In the genomic region with DNA sequence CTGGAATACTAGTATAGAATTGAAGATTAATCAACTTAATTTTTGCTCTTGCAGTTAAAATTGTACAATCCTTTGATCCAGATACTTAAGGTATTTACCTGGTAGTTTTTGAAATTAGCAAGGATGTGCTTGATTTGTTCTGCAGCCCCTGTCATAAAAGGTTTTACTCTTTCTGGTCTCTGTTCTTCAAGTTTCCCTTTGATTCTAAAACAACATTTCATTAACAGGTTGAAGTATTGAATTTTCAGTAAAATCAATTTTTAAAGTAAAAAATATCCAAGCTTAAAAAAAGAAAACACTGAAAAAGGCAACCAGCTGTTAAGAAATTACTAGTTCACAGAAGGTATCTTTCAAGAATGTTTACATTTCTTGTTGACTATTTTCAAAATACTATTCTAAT, we compare ENCODE assay signal across 9 cellular contexts. TPM values are rescaled to one million over a fixed set of nuclear protein-coding genes. Genes with fewer than 3 reads are reported as not detected.
A peak's percentile ranks its signal among the peaks of the same experiment; 100 is the strongest.
DNase-seq lines count a peak whose midpoint lies in the region; ATAC-seq, FAIRE-seq and TF ChIP-seq lines count a peak whose summit lies in the region.
"Had no signal": no experiment of that assay in that cellular context is flagged by ENCODE, and none has a peak within 500 bp of the region (broad histone marks: within the 10 kb centered on the region; RNA-seq: fewer than 3 reads in every experiment).

No MANE protein-coding gene starts in this region.

- no peaks in the 10 kb centered on the region for H3K27me3 Mint-ChIP-seq in activated CD4-positive, alpha-beta T cell treated with anti-CD3 and anti-CD28 coated beads for 36 hours
- peaks cover 3% of the 10 kb centered on the region for H3K27me3 Mint-ChIP-seq in activated naive CD8-positive, alpha-beta T cell treated with anti-CD3 and anti-CD28 coated beads for 36 hours

- H3K36me3 ChIP-seq in keratinocyte (ENCODE audit: control insufficient read depth in 2 of 2, extremely low read depth in 1 of 2, insufficient read depth in 2 of 2, low read length in 2 of 2) (peaks cover 30 to 53% of the 10 kb centered on the region in 2 experiments), stomach smooth muscle (ENCODE audit: control insufficient read depth in 2 of 2, insufficient read depth in 2 of 2, low read length in 2 of 2) (peaks cover 35 to 55% of the 10 kb centered on the region in 2 donors)

- H3K27ac ChIP-seq in keratinocyte (ENCODE audit: control insufficient read depth, insufficient read depth, low read length), result peak overlapping the region; percentile 93
- H3K27ac ChIP-seq in stomach smooth muscle (ENCODE audit: low read length), result peak overlapping the region; percentile 100

- peaks cover 60% of the 10 kb centered on the region for H3K4me1 Mint-ChIP-seq in activated CD4-positive, alpha-beta T cell treated with anti-CD3 and anti-CD28 coated beads for 36 hours
- H3K4me1 Mint-ChIP-seq in activated naive CD8-positive, alpha-beta T cell treated with anti-CD3 and anti-CD28 coated beads for 36 hours, result peaks cover 51% of the 10 kb centered on the region

- FAIRE-seq in keratinocyte (lab: Jason Lieb, UNC), result no peak

- peak overlapping the region; percentile 99 for H3K27ac Mint-ChIP-seq in activated CD4-positive, alpha-beta T cell treated with anti-CD3 and anti-CD28 coated beads for 36 hours
- H3K27ac Mint-ChIP-seq in activated naive CD8-positive, alpha-beta T cell treated with anti-CD3 and anti-CD28 coated beads for 36 hours, result peak overlapping the region; percentile 99

- dilution Hi-C loops in keratinocyte (cut with MboI; ENCODE audit: extremely low pct_ligation_motif_present, low sequenced_read_pairs), result no loop called here

- H3K9me3 Mint-ChIP-seq in activated CD4-positive, alpha-beta T cell treated with anti-CD3 and anti-CD28 coated beads for 36 hours (ENCODE audit: low read depth), result no peaks in the 10 kb centered on the region
- H3K9me3 Mint-ChIP-seq in activated naive CD8-positive, alpha-beta T cell treated with anti-CD3 and anti-CD28 coated beads for 36 hours, result no peaks in the 10 kb centered on the region

- no peak overlapping the region for H2AFZ ChIP-seq in keratinocyte (ENCODE audit: control insufficient read depth, low read length)

- H3K36me3 Mint-ChIP-seq in activated CD4-positive, alpha-beta T cell treated with anti-CD3 and anti-CD28 coated beads for 36 hours (ENCODE audit: low read depth), result peaks cover 70% of the 10 kb centered on the region
- peaks cover 67% of the 10 kb centered on the region for H3K36me3 Mint-ChIP-seq in activated naive CD8-positive, alpha-beta T cell treated with anti-CD3 and anti-CD28 coated beads for 36 hours

- peaks cover 66% of the 10 kb centered on the region for H3K79me2 ChIP-seq in keratinocyte (ENCODE audit: control insufficient read depth, insufficient read depth, low read length)

- peaks cover 54% of the 10 kb centered on the region for H3K4me1 ChIP-seq in keratinocyte (ENCODE audit: control insufficient read depth, extremely low read depth, insufficient read depth, low read length)
- H3K4me1 ChIP-seq in stomach smooth muscle (ENCODE audit: control insufficient read depth, insufficient read depth, low read length), result peaks cover 31% of the 10 kb centered on the region

- H3K4me3 ChIP-seq in keratinocyte (ENCODE audit: control insufficient read depth in 2 of 3, extremely low read depth in 1 of 3, insufficient read depth in 2 of 3, low read depth in 1 of 3, low read length in 3 of 3), result peak overlapping the region; percentile 88 to 93 (median 92)
- peak overlapping the region; percentile 70 to 86 for H3K4me3 ChIP-seq in stomach smooth muscle (ENCODE audit: low read length in 2 of 2)

- H3K4me3 Mint-ChIP-seq in activated CD4-positive, alpha-beta T cell treated with anti-CD3 and anti-CD28 coated beads for 36 hours, result peak overlapping the region; percentile 99
- H3K4me3 Mint-ChIP-seq in activated naive CD8-positive, alpha-beta T cell treated with anti-CD3 and anti-CD28 coated beads for 36 hours, result peak overlapping the region; percentile 99

- POLR2A ChIA-PET in activated CD4-positive, alpha-beta T cell treated with anti-CD3 and anti-CD28 coated beads for 36 hours (lab: Charles Lee), result no interaction called here

- TF ChIP-seq CTCF in keratinocyte (optimal IDR thresholded peaks at IDR 0.05 in 1 of 3, IDR thresholded peaks at IDR 0.05 in 1 of 3, conservative IDR thresholded peaks at IDR 0.05 in 1 of 3; ENCODE audit: extremely low read depth in 1 of 3, insufficient read depth in 2 of 3, low read length in 3 of 3), result no peak

- CTCF ChIA-PET in activated CD4-positive, alpha-beta T cell treated with anti-CD3 and anti-CD28 coated beads for 36 hours (lab: Charles Lee), result interaction anchor here (0.8 to 3.1 kb wide), 6 partner anchors 42 to 292 kb away, joined by 3 to 10 read pairs (median 4); partner anchors contain the start of genes COG3 and GTF2F2

- H3K9me3 ChIP-seq in keratinocyte (ENCODE audit: control insufficient read depth, low read depth, low read length) (no peaks in the 10 kb centered on the region), stomach smooth muscle (ENCODE audit: control insufficient read depth in 2 of 2, low read length in 2 of 2) (no peaks in the 10 kb centered on the region)

- H3K4me2 ChIP-seq in keratinocyte (ENCODE audit: control insufficient read depth, extremely low read depth, insufficient read depth, low read depth, low read length), result peak overlapping the region; percentile 85

- peaks cover 4% of the 10 kb centered on the region for H3K9me1 ChIP-seq in keratinocyte (ENCODE audit: control insufficient read depth, extremely low read depth, insufficient read depth, low read length)

- peaks cover 53% of the 10 kb centered on the region for H4K20me1 ChIP-seq in keratinocyte (ENCODE audit: control insufficient read depth, extremely low read depth, insufficient read depth, low read length)

- intact Hi-C loops in activated CD4-positive, alpha-beta T cell treated with anti-CD3 and anti-CD28 coated beads for 36 hours (cut with DNase I, micrococcal nuclease), result loop anchor here in 1 of 2 experiments (2.0 to 10.0 kb wide), 2 partner anchors 55 to 835 kb away; no protein-coding TSS in a partner anchor

- no peak for ATAC-seq in activated CD4-positive, alpha-beta T cell treated with anti-CD3 and anti-CD28 coated beads for 36 hours
- ATAC-seq in HG02759 (IDR thresholded peaks at IDR 0.05; ENCODE audit: unreplicated experiment) (no peak), GM18498 (IDR thresholded peaks at IDR 0.05; ENCODE audit: unreplicated experiment) (no peak)

- peak overlapping the region; percentile 97 for H3K9ac ChIP-seq in keratinocyte (ENCODE audit: control insufficient read depth, extremely low read depth, insufficient read depth, low read length)
- H3K9ac ChIP-seq in stomach smooth muscle (ENCODE audit: low read length in 2 of 2), result peak overlapping the region in 1 of 2 donors; percentile 99

- H3K27me3 ChIP-seq in keratinocyte (ENCODE audit: control insufficient read depth, extremely low read depth, insufficient read depth, low read length) (no peaks in the 10 kb centered on the region), stomach smooth muscle (ENCODE audit: control insufficient read depth in 1 of 2, insufficient read depth in 2 of 2, low read length in 2 of 2) (no peaks in the 10 kb centered on the region)

- no peak for DNase-seq in activated CD4-positive, alpha-beta T cell treated with anti-CD3 and anti-CD28 coated beads for 36 hours
- no peak for DNase-seq in activated CD4-positive, alpha-beta T cell treated with anti-CD3 and anti-CD28 coated beads, Interleukin-2, amount 50 U/mL, for 48 hours
- DNase-seq in activated naive CD8-positive, alpha-beta T cell treated with anti-CD3 and anti-CD28 coated beads for 36 hours, result no peak
- DNase-seq in keratinocyte (ENCODE audit: low read depth, low spot score), result no peak
- no peak for DNase-seq in 8988T
- DNase-seq: ACHN had no signal

RNA-seq across cellular contexts. Expression of gene TPT1, which starts 1.6 kb away (rescaled TPM):
- 1,000 to 10,000 TPM; 3,408 to 3,964 TPM for total RNA-seq in activated CD4-positive, alpha-beta T cell treated with anti-CD3 and anti-CD28 coated beads for 36 hours
- total RNA-seq in activated naive CD8-positive, alpha-beta T cell treated with anti-CD3 and anti-CD28 coated beads for 36 hours, result 1,000 to 10,000 TPM; 3,217 to 3,223 TPM
- 3,409 to 8,174 TPM (median 5,358 TPM) in 3 replicates for polyA plus RNA-seq in keratinocyte
- polyA plus RNA-seq in keratinocyte (2011; ENCODE audit: low read depth), result 7,356 TPM
- 5,519 and 7,789 TPM in 2 replicates for polyA plus RNA-seq in keratinocyte (2011; cell fraction: cytosol; rRNA removed)
- 862 and 1,110 TPM in 2 replicates for polyA plus RNA-seq in keratinocyte (2011; cell fraction: nucleus; rRNA removed)
- 3,680 and 8,566 TPM in 2 replicates for polyA plus RNA-seq in keratinocyte (2012; ENCODE audit: low replicate concordance)
- 719 to 1,720 TPM (median 1,132 TPM) in 3 replicates for polyA minus RNA-seq in keratinocyte
- polyA minus RNA-seq in keratinocyte (2011; cell fraction: cytosol; rRNA and poly(A)+ RNA removed), result 1,849 TPM
- polyA minus RNA-seq in keratinocyte (2011; cell fraction: nucleus; rRNA and poly(A)+ RNA removed), result 199 and 344 TPM in 2 replicates
